ENCODE assay signal across 20 cellular contexts in the genomic region with DNA sequence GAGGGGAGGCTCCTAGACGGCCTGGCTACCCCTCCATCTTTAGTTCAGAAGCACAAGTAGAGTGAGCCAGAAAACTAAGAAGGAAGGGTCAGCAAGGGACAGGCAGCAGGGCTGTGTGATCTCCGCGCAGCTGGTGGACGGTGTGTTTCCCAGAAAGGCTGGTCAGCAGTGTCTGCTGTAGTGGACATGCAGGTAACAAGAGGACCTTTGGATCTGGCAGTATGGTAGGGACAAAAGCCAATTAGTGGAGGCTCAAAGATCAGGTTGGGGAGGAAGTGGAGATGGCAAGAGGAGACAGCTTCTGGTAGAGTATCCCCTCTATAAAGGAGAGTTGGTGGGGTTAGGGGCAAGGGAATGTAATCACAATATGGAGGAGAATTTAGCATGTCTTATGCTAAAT.
DNase-seq lines count a peak whose midpoint lies in the region; ATAC-seq, FAIRE-seq and TF ChIP-seq lines count a peak whose summit lies in the region.
"Had no signal": no experiment of that assay in that cellular context is flagged by ENCODE, and none has a peak within 500 bp of the region (broad histone marks: within the 10 kb centered on the region; RNA-seq: fewer than 3 reads in every experiment).

No MANE protein-coding gene starts in this region.

- H2AFZ ChIP-seq in keratinocyte (ENCODE audit: control insufficient read depth, low read length) = no peak overlapping the region
- H2AFZ ChIP-seq: GM23248 had no signal

- H3K27me3 ChIP-seq in keratinocyte (ENCODE audit: control insufficient read depth, extremely low read depth, insufficient read depth, low read length) = no peaks in the 10 kb centered on the region
- H3K27me3 ChIP-seq: heart right ventricle, stomach had no signal

- POLR2A ChIA-PET in activated CD8-positive, alpha-beta T cell treated with anti-CD3 and anti-CD28 coated beads, Interleukin-2, amount 10 ng/mL, durations not matched to agents 7 days and 5 days (lab: Charles Lee) = interaction anchor here (0.7 kb wide), 1 partner anchor 213 kb away, joined by 3 read pairs; no protein-coding TSS in a partner anchor

- H3K9ac ChIP-seq in keratinocyte (ENCODE audit: control insufficient read depth, extremely low read depth, insufficient read depth, low read length) = no peak overlapping the region
- H3K9ac ChIP-seq: GM23248 had no signal

- H3K79me2 ChIP-seq in keratinocyte (ENCODE audit: control insufficient read depth, insufficient read depth, low read length) = peaks cover 63% of the 10 kb centered on the region

- H3K9me1 ChIP-seq in keratinocyte (ENCODE audit: control insufficient read depth, extremely low read depth, insufficient read depth, low read length) = peaks cover 6% of the 10 kb centered on the region

- DNase-seq in activated T-cell treated with anti-CD3 and anti-CD28 coated beads, Interleukin-2, amount 50 U/mL, for 72 hours = no peak
- no peak for DNase-seq in activated T-cell treated with anti-CD3 and anti-CD28 coated beads, Interleukin-2, amount 50 U/mL, for 1 hour
- DNase-seq in activated CD8-positive, alpha-beta T cell treated with anti-CD3 and anti-CD28 coated beads, Interleukin-2, amount 10 ng/mL, durations not matched to agents 7 days and 5 days = no peak
- DNase-seq in keratinocyte (ENCODE audit: low read depth, low spot score) (no peak), kidney glomerular epithelial cell (lab: John Stamatoyannopoulos, UW) (no peak), DMS114 treated with DMSO at 0.1 percent for 48 hours (lab: John Stamatoyannopoulos, UW; ENCODE audit: unreplicated experiment) (no peak)
- DNase-seq in stimulated activated effector memory CD8-positive, alpha-beta T cell treated with anti-CD3 and anti-CD28 coated beads, Interleukin-12 subunit alpha, Interleukin-12 subunit beta, amount 100 ng/mL, for 72 hours (ENCODE audit: low spot score in 2 of 2) = no peak
- DNase-seq: ACHN; aorta; effector memory CD4-positive, alpha-beta T cell; GM23248; heart right ventricle; NCI-H1436; NCI-H69; retina; SHP77 treated with DMSO at 0.1 percent for 48 hours; stomach had no signal

- peak overlapping the region; percentile 63 for H3K27ac ChIP-seq in keratinocyte (ENCODE audit: control insufficient read depth, insufficient read depth, low read length)
- H3K27ac ChIP-seq: GM23248, heart right ventricle, stomach had no signal

- peaks cover 33% of the 10 kb centered on the region for H3K4me1 ChIP-seq in keratinocyte (ENCODE audit: control insufficient read depth, extremely low read depth, insufficient read depth, low read length)

- peaks cover 2% of the 10 kb centered on the region for H3K9me3 ChIP-seq in keratinocyte (ENCODE audit: control insufficient read depth, low read depth, low read length)

- H3K36me3 ChIP-seq in keratinocyte (ENCODE audit: control insufficient read depth in 2 of 2, extremely low read depth in 1 of 2, insufficient read depth in 2 of 2, low read length in 2 of 2) = no peaks in the 10 kb centered on the region
- H3K36me3 ChIP-seq: heart right ventricle, stomach had no signal

- peaks cover 6% of the 10 kb centered on the region in 2 donors for H3K9me3 Mint-ChIP-seq in activated T-cell treated with anti-CD3 and anti-CD28 coated beads, Interleukin-2, amount 50 U/mL, for 72 hours
- H3K9me3 Mint-ChIP-seq in activated CD8-positive, alpha-beta T cell treated with anti-CD3 and anti-CD28 coated beads, Interleukin-2, amount 10 ng/mL, durations not matched to agents 7 days and 5 days (ENCODE audit: insufficient read depth) = peaks cover 14% of the 10 kb centered on the region
- peaks cover 9% of the 10 kb centered on the region for H3K9me3 Mint-ChIP-seq in stimulated activated effector memory CD8-positive, alpha-beta T cell treated with anti-CD3 and anti-CD28 coated beads, Interleukin-12 subunit alpha, Interleukin-12 subunit beta, amount 100 ng/mL, for 72 hours

- peak overlapping the region; percentile 32 to 39 for H3K4me3 Mint-ChIP-seq in activated T-cell treated with anti-CD3 and anti-CD28 coated beads, Interleukin-2, amount 50 U/mL, for 72 hours
- H3K4me3 Mint-ChIP-seq in activated CD8-positive, alpha-beta T cell treated with anti-CD3 and anti-CD28 coated beads, Interleukin-2, amount 10 ng/mL, durations not matched to agents 7 days and 5 days = no peak overlapping the region
- H3K4me3 Mint-ChIP-seq in stimulated activated effector memory CD8-positive, alpha-beta T cell treated with anti-CD3 and anti-CD28 coated beads, Interleukin-12 subunit alpha, Interleukin-12 subunit beta, amount 100 ng/mL, for 72 hours = peak overlapping the region; percentile 6

- no peak for ATAC-seq in activated T-cell treated with anti-CD3 and anti-CD28 coated beads, Interleukin-2, amount 50 U/mL, for 72 hours (replicated peaks in 1 of 2)
- no peak for ATAC-seq in activated CD8-positive, alpha-beta T cell treated with anti-CD3 and anti-CD28 coated beads, Interleukin-2, amount 10 ng/mL, durations not matched to agents 7 days and 5 days
- ATAC-seq in stimulated activated effector memory CD8-positive, alpha-beta T cell treated with anti-CD3 and anti-CD28 coated beads, Interleukin-12 subunit alpha, Interleukin-12 subunit beta, amount 100 ng/mL, for 72 hours = no peak
- ATAC-seq in GM21723 (IDR thresholded peaks at IDR 0.05; ENCODE audit: unreplicated experiment) = no peak
- ATAC-seq: activated CD4-positive, CD25-positive, alpha-beta regulatory T cell treated with anti-CD3 and anti-CD28 coated beads, Interleukin-2, amount 50 U/mL, for 24 hours; heart right ventricle had no signal

- peaks cover 93% of the 10 kb centered on the region for H3K4me1 Mint-ChIP-seq in activated T-cell treated with anti-CD3 and anti-CD28 coated beads, Interleukin-2, amount 50 U/mL, for 72 hours (ENCODE audit: low read depth)
- peaks cover 70% of the 10 kb centered on the region for H3K4me1 Mint-ChIP-seq in activated CD8-positive, alpha-beta T cell treated with anti-CD3 and anti-CD28 coated beads, Interleukin-2, amount 10 ng/mL, durations not matched to agents 7 days and 5 days (ENCODE audit: low read depth)
- peaks cover 81% of the 10 kb centered on the region for H3K4me1 Mint-ChIP-seq in stimulated activated effector memory CD8-positive, alpha-beta T cell treated with anti-CD3 and anti-CD28 coated beads, Interleukin-12 subunit alpha, Interleukin-12 subunit beta, amount 100 ng/mL, for 72 hours

- H3K27ac Mint-ChIP-seq in activated T-cell treated with anti-CD3 and anti-CD28 coated beads, Interleukin-2, amount 50 U/mL, for 72 hours = peak overlapping the region; percentile 48
- H3K27ac Mint-ChIP-seq in activated CD8-positive, alpha-beta T cell treated with anti-CD3 and anti-CD28 coated beads, Interleukin-2, amount 10 ng/mL, durations not matched to agents 7 days and 5 days = peak overlapping the region; percentile 53
- peak overlapping the region; percentile 74 for H3K27ac Mint-ChIP-seq in stimulated activated effector memory CD8-positive, alpha-beta T cell treated with anti-CD3 and anti-CD28 coated beads, Interleukin-12 subunit alpha, Interleukin-12 subunit beta, amount 100 ng/mL, for 72 hours

- CTCF ChIA-PET in activated CD8-positive, alpha-beta T cell treated with anti-CD3 and anti-CD28 coated beads, Interleukin-2, amount 10 ng/mL, durations not matched to agents 7 days and 5 days (lab: Charles Lee) = interaction anchor here (1.3 to 2.2 kb wide), 2 partner anchors 11 to 13 kb away, joined by 3 to 6 read pairs; no protein-coding TSS in a partner anchor

- no peak for FAIRE-seq in keratinocyte (lab: Jason Lieb, UNC)
- FAIRE-seq: urothelium cell line had no signal

- dilution Hi-C loops in keratinocyte (cut with MboI; ENCODE audit: extremely low pct_ligation_motif_present, low sequenced_read_pairs) = no loop called here

- H3K4me3 ChIP-seq in keratinocyte (ENCODE audit: control insufficient read depth in 2 of 3, extremely low read depth in 1 of 3, insufficient read depth in 2 of 3, low read depth in 1 of 3, low read length in 3 of 3) = no peak overlapping the region
- H3K4me3 ChIP-seq: GM23248, heart right ventricle, stomach had no signal

- H3K4me2 ChIP-seq in keratinocyte (ENCODE audit: control insufficient read depth, extremely low read depth, insufficient read depth, low read depth, low read length) = no peak overlapping the region

- H3K27me3 Mint-ChIP-seq in activated T-cell treated with anti-CD3 and anti-CD28 coated beads, Interleukin-2, amount 50 U/mL, for 72 hours (ENCODE audit: low read depth) = no peaks in the 10 kb centered on the region
- no peaks in the 10 kb centered on the region for H3K27me3 Mint-ChIP-seq in activated CD8-positive, alpha-beta T cell treated with anti-CD3 and anti-CD28 coated beads, Interleukin-2, amount 10 ng/mL, durations not matched to agents 7 days and 5 days (ENCODE audit: low read depth)

- H4K20me1 ChIP-seq in keratinocyte (ENCODE audit: control insufficient read depth, extremely low read depth, insufficient read depth, low read length) = no peaks in the 10 kb centered on the region

- no peak for TF ChIP-seq CTCF in keratinocyte (optimal IDR thresholded peaks at IDR 0.05 in 1 of 3, IDR thresholded peaks at IDR 0.05 in 1 of 3, conservative IDR thresholded peaks at IDR 0.05 in 1 of 3; ENCODE audit: extremely low read depth in 1 of 3, insufficient read depth in 2 of 3, low read length in 3 of 3)

- H3K36me3 Mint-ChIP-seq in activated T-cell treated with anti-CD3 and anti-CD28 coated beads, Interleukin-2, amount 50 U/mL, for 72 hours (ENCODE audit: insufficient read depth in 2 of 2) = peaks cover 16 to 42% of the 10 kb centered on the region in 2 donors
- H3K36me3 Mint-ChIP-seq in activated CD8-positive, alpha-beta T cell treated with anti-CD3 and anti-CD28 coated beads, Interleukin-2, amount 10 ng/mL, durations not matched to agents 7 days and 5 days (ENCODE audit: low read depth) = peaks cover 73% of the 10 kb centered on the region
- peaks cover 25% of the 10 kb centered on the region for H3K36me3 Mint-ChIP-seq in stimulated activated effector memory CD8-positive, alpha-beta T cell treated with anti-CD3 and anti-CD28 coated beads, Interleukin-12 subunit alpha, Interleukin-12 subunit beta, amount 100 ng/mL, for 72 hours
